Comparison of ENCODE assay signal across 8 cellular contexts in genomic region chr22:44667829-44668189, GRCh38. TPM values are rescaled to one million over a fixed set of nuclear protein-coding genes. Genes with fewer than 3 reads are reported as not detected.
DNase-seq lines count a peak whose midpoint lies in the region; ATAC-seq, FAIRE-seq and TF ChIP-seq lines count a peak whose summit lies in the region.

No MANE protein-coding gene starts in this region.

- peak overlapping the region; percentile 62; the same call in 1 of the 2 replicates for H2BK120ac ChIP-seq in IMR-90 (ENCODE audit: low read depth, low read length)

- H3K9ac ChIP-seq in IMR-90 (ENCODE audit: low read depth, low read length) (peak overlapping the region; percentile 53), kidney (ENCODE audit: low read length in 2 of 2) (peak overlapping the region in 1 of 2 donors; percentile 51)

- CTCF ChIA-PET in IMR-90 (lab: Yijun Ruan, JAX) = no interaction called here

- H2AK9ac ChIP-seq in IMR-90 (replicated peaks; ENCODE audit: low read depth, low read length, poor library complexity) = peak overlapping the region; percentile 58

- in situ Hi-C loops in IMR-90 (cut with MboI; ENCODE audit: low sequenced_read_pairs) = no loop called here

- no peak for FAIRE-seq in kidney (lab: Jason Lieb, UNC)

- DNase-seq in IMR-90 = no peak
- peak; percentile 60 for DNase-seq in activated effector memory CD4-positive, alpha-beta T cell treated with Interleukin-2 at 50 U/mL for 16 hours
- peak; percentile 50 for DNase-seq in kidney
- peak; percentile 43 to 52 for DNase-seq in stimulated activated CD8-positive, alpha-beta memory T cell treated with anti-CD3 and anti-CD28 coated beads, Interleukin-2, amount 100 ng/mL, for 48 hours (ENCODE audit: low read depth in 2 of 2)
- no peak for DNase-seq in DMS114 treated with DMSO at 0.1 percent for 48 hours (lab: John Stamatoyannopoulos, UW; ENCODE audit: unreplicated experiment)
- no peak for DNase-seq in NCI-H1417 treated with DMSO at 0.1 percent for 48 hours (lab: John Stamatoyannopoulos, UW)
- no peak for DNase-seq in NCI-H510A treated with DMSO at 0.1 percent for 48 hours (lab: John Stamatoyannopoulos, UW)

- H3K27ac ChIP-seq in IMR-90 (ENCODE audit: insufficient read depth, low read length) (no peak overlapping the region), kidney (ENCODE audit: low read depth in 2 of 2, low read length in 2 of 2) (peak overlapping the region in 1 of 2 donors; percentile 39)

- no peak overlapping the region for H4K91ac ChIP-seq in IMR-90 (ENCODE audit: insufficient read depth, low read depth, low read length)

- peak overlapping the region; percentile 38; the same call in 1 of the 2 replicates for H3K23ac ChIP-seq in IMR-90 (ENCODE audit: low read depth, low read length)

- H2BK5ac ChIP-seq in IMR-90 (ENCODE audit: low read depth, low read length, poor library complexity, severe bottlenecking) = no peak overlapping the region

- H3K4me1 ChIP-seq in IMR-90 (ENCODE audit: control insufficient read depth, insufficient read depth, low read length) (peaks cover 25% of the 10 kb centered on the region), kidney (ENCODE audit: control insufficient read depth in 1 of 2, insufficient read depth in 1 of 2, low read depth in 1 of 2, low read length in 2 of 2) (peaks cover 0 to 21% of the 10 kb centered on the region in 2 donors)

- POLR2A ChIA-PET in IMR-90 (lab: Charles Lee; ENCODE audit: unreplicated experiment) = no interaction called here

- H3K27me3 ChIP-seq in IMR-90 (ENCODE audit: control insufficient read depth, insufficient read depth, low read length) = no peaks in the 10 kb centered on the region; the same call in 1 of the 2 replicates

- H3K18ac ChIP-seq in IMR-90 (ENCODE audit: low read depth, low read length) = peak overlapping the region; percentile 42; the same call in 1 of the 2 replicates

- no peak for TF ChIP-seq RAD21 in IMR-90 (IDR thresholded peaks at IDR 0.05; ENCODE audit: low read length)

- H2BK20ac ChIP-seq in IMR-90 (ENCODE audit: low read depth, low read length) = no peak overlapping the region

- whole genome bisulfite sequencing in IMR-90 (ENCODE audit: extremely low coverage in 2 of 2, insufficient read length in 1 of 2), 2 experiments = no CpG with 5 or more reads among the region's 8 CpGs

- ATAC-seq in IMR-90 (ENCODE audit: low read depth) = no peak
- ATAC-seq in GM19452 (IDR thresholded peaks at IDR 0.05; ENCODE audit: unreplicated experiment) = no peak

- H3K4me3 ChIP-seq in IMR-90 (ENCODE audit: insufficient read depth, low read depth, low read length) (peak overlapping the region; percentile 75), kidney (ENCODE audit: low read length in 2 of 2) (peak overlapping the region in 1 of 2 donors; percentile 41)

- H3K9me3 ChIP-seq in IMR-90 (ENCODE audit: control insufficient read depth, insufficient read depth, low read length) = no peaks in the 10 kb centered on the region
- no peaks in the 10 kb centered on the region for H3K9me3 ChIP-seq in kidney (ENCODE audit: control insufficient read depth in 1 of 2, low read length in 2 of 2)

- peaks cover 3 to 14% of the 10 kb centered on the region in 2 experiments; a peak in 2 of 4 replicates for H3K79me1 ChIP-seq in IMR-90 (ENCODE audit: low read depth in 1 of 2, low read length in 2 of 2)

- TF ChIP-seq CTCF in IMR-90 (conservative IDR thresholded peaks at IDR 0.05; ENCODE audit: low read depth, low read length) (no peak), kidney (IDR thresholded peaks at IDR 0.05; ENCODE audit: borderline replicate concordance, extremely low read depth, insufficient read depth) (no peak)

- dilution Hi-C loops in IMR-90 (cut with HindIII; ENCODE audit: low sequenced_read_pairs, unreplicated experiment) = no loop called here

- H3K9me1 ChIP-seq in IMR-90 (ENCODE audit: insufficient read depth, low read length) = no peaks in the 10 kb centered on the region

- H4K20me1 ChIP-seq in IMR-90 (ENCODE audit: insufficient read depth, low read length) = peaks cover 17% of the 10 kb centered on the region

- peak overlapping the region; percentile 3 for H4K5ac ChIP-seq in IMR-90 (ENCODE audit: low read depth, low read length)

- H3K14ac ChIP-seq in IMR-90 (replicated peaks; ENCODE audit: low read depth, low read length) = peak overlapping the region; percentile 72; the same call in 1 of the 2 replicates

- H2AK5ac ChIP-seq in IMR-90 (ENCODE audit: low read depth, low read length) = peak overlapping the region; percentile 71; the same call in 1 of the 2 replicates

- H4K8ac ChIP-seq in IMR-90 (ENCODE audit: low read depth in 2 of 2, low read length in 2 of 2) = peak overlapping the region; percentile 67 to 71; a peak in 2 of 4 replicates

- TF ChIP-seq POLR2A in IMR-90 (IDR thresholded peaks at IDR 0.05; ENCODE audit: low read depth, low read length) = no peak

- H2BK15ac ChIP-seq in IMR-90 (ENCODE audit: low read depth, low read length) = no peak overlapping the region

- no TSS peak for BruUV-seq in IMR-90 (replicated peaks; lab: Mats Ljungman, UMichigan)

- peak overlapping the region; percentile 73 for H3K4ac ChIP-seq in IMR-90 (ENCODE audit: low read depth, low read length)

- intact Hi-C loops in IMR-90 (cut with micrococcal nuclease) = loop anchor here (5.0 kb wide), 1 partner anchor 676 kb away; no protein-coding TSS in a partner anchor
- intact Hi-C loops in kidney (cut with DNase I) = no loop called here

- H3K56ac ChIP-seq in IMR-90 (ENCODE audit: extremely low read depth, insufficient read depth, low read length) = no peak overlapping the region

- H2AFZ ChIP-seq in IMR-90 (replicated peaks; ENCODE audit: low read length, poor library complexity) = peak overlapping the region; percentile 82

- H3K4me2 ChIP-seq in IMR-90 (ENCODE audit: low read depth, low read length) = peak overlapping the region; percentile 75

- H3K36me3 ChIP-seq in IMR-90 (ENCODE audit: control insufficient read depth, insufficient read depth, low read length) (no peaks in the 10 kb centered on the region; the same call in 1 of the 2 replicates), kidney (ENCODE audit: control insufficient read depth in 1 of 2, insufficient read depth in 2 of 2, low read length in 2 of 2) (no peaks in the 10 kb centered on the region)

TF ChIP-seq in IMR-90, 13 proteins besides CTCF, POLR2A, EP300 and RAD21:
- TF ChIP-seq FOS (IDR thresholded peaks at IDR 0.05; ENCODE audit: low read depth, low read length) = no peak

RNA-seq across cellular contexts. Expression of gene PRR5, which starts 34.2 kb away (rescaled TPM):
- total RNA-seq in IMR-90 (2012; rRNA removed) (7.5 and 8.1 TPM in 2 replicates), kidney (24.0 TPM)
- polyA plus RNA-seq in IMR-90 (2012; rRNA removed) (23.1 and 24.3 TPM in 2 replicates), kidney (ENCODE audit: insufficient read depth, low read depth, low replicate concordance) (46.0 TPM)
- polyA plus RNA-seq in IMR-90 (2012; cell fraction: cytosol; rRNA removed) = 17.7 and 39.4 TPM in 2 replicates
- 39.7 and 77.7 TPM in 2 replicates for polyA plus RNA-seq in IMR-90 (2012; cell fraction: nucleus; rRNA removed; ENCODE audit: low replicate concordance)

Comparison
In these comparisons a context has a peak if more than half of its experiments do, and no peak if none do; other contexts are left out.
1. DNase-seq: peak in activated effector memory CD4-positive, alpha-beta T cell treated with Interleukin-2 at 50 U/mL for 16 hours (single experiment), kidney (single experiment) and stimulated activated CD8-positive, alpha-beta memory T cell treated with anti-CD3 and anti-CD28 coated beads, Interleukin-2, amount 100 ng/mL, for 48 hours (2 of 2); none in IMR-90 (single experiment), DMS114 treated with DMSO at 0.1 percent for 48 hours (single experiment), NCI-H1417 treated with DMSO at 0.1 percent for 48 hours (single experiment) and NCI-H510A treated with DMSO at 0.1 percent for 48 hours (single experiment).